ENCODE assay signal across 24 cellular contexts in genomic region chr3:161254861-161255260, GRCh38.
"Had no signal": no experiment of that assay in that cellular context is flagged by ENCODE, and none has a peak within 500 bp of the region (broad histone marks: within the 10 kb centered on the region; RNA-seq: fewer than 3 reads in every experiment).

No MANE protein-coding gene starts in this region.

- H3K27ac ChIP-seq: coronary artery, esophagus squamous epithelium, gastrocnemius medialis, left ventricle myocardium inferior, sigmoid colon, thoracic aorta, VCaP had no signal

- H3K27me3 ChIP-seq: esophagus squamous epithelium, gastrocnemius medialis, sigmoid colon had no signal

- H3K4me1 ChIP-seq: gastrocnemius medialis, sigmoid colon had no signal

- H3K4me1 Mint-ChIP-seq: endodermal cell; stimulated activated memory B cell treated with anti-CD40 and anti-IgM and Interleukin-4, amounts not matched to agents 10 μg/mL and 1 μg/mL and 100 μg/mL, for 72 hours had no signal

- H3K4me3 ChIP-seq: coronary artery, esophagus squamous epithelium, gastrocnemius medialis, left ventricle myocardium inferior, sigmoid colon, smooth muscle cell, thoracic aorta had no signal

- H3K9me3 ChIP-seq: esophagus squamous epithelium, gastrocnemius medialis, sigmoid colon, thoracic aorta had no signal

- H3K27me3 Mint-ChIP-seq: activated naive CD8-positive, alpha-beta T cell treated with anti-CD3 and anti-CD28 coated beads for 36 hours; activated T-cell treated with anti-CD3 and anti-CD28 coated beads, Interleukin-2, amount 50 U/mL, for 24 hours; activated T-helper 17 cell treated with anti-CD3 and anti-CD28 coated beads, Interleukin-2, amount 50 U/mL, for 72 hours; stimulated activated memory B cell treated with anti-CD40 and anti-IgM and Interleukin-4, amounts not matched to agents 10 μg/mL and 1 μg/mL and 100 μg/mL, for 72 hours; T-cell; type B pancreatic cell had no signal

- ATAC-seq: activated T-helper 17 cell treated with anti-CD3 and anti-CD28 coated beads, Interleukin-2, amount 50 U/mL, for 72 hours; gastrocnemius medialis; stimulated activated memory B cell treated with anti-CD40 and anti-IgM and Interleukin-4, amounts not matched to agents 10 μg/mL and 1 μg/mL and 100 μg/mL, for 72 hours; T-cell had no signal

- H3K9me3 Mint-ChIP-seq: activated naive CD8-positive, alpha-beta T cell treated with anti-CD3 and anti-CD28 coated beads for 36 hours; activated T-helper 17 cell treated with anti-CD3 and anti-CD28 coated beads, Interleukin-2, amount 50 U/mL, for 72 hours; T-helper 2 cell treated with Interferon-gamma antibody and Interleukin-4, amounts not matched to agents 5 μg/mL and 100 μg/mL, for 36 hours had no signal

- H3K4me2 ChIP-seq: smooth muscle cell had no signal

- DNase-seq: activated CD4-positive, alpha-beta T cell treated with anti-CD3 and anti-CD28 coated beads, Interleukin-2, amount 50 U/mL, for 4 hours; activated CD8-positive, alpha-beta memory T cell treated with anti-CD3 and anti-CD28 coated beads for 24 hours; activated CD8-positive, alpha-beta memory T cell treated with anti-CD3 and anti-CD28 coated beads, Interleukin-2, amount 50 U/mL, for 4 hours; activated naive CD4-positive, alpha-beta T cell treated with Interleukin-2 at 50 U/mL for 16 hours; activated naive CD8-positive, alpha-beta T cell treated with anti-CD3 and anti-CD28 coated beads for 36 hours; activated T-cell treated with anti-CD3 and anti-CD28 coated beads, Interleukin-2, amount 50 U/mL, for 24 hours; cerebellar nuclear complex; endodermal cell; esophagus squamous epithelium; gastrocnemius medialis; hippocampal formation; left ventricle myocardium inferior; occipital lobe; sigmoid colon; stimulated activated CD4-positive, alpha-beta T cell treated with anti-CD3 and anti-CD28 coated beads, Interleukin-15, amount 100 ng/mL, for 24 hours; T-cell had no signal

- H3K4me3 Mint-ChIP-seq: activated naive CD8-positive, alpha-beta T cell treated with anti-CD3 and anti-CD28 coated beads for 36 hours; activated T-cell treated with anti-CD3 and anti-CD28 coated beads, Interleukin-2, amount 50 U/mL, for 24 hours; activated T-helper 17 cell treated with anti-CD3 and anti-CD28 coated beads, Interleukin-2, amount 50 U/mL, for 72 hours; endodermal cell; stimulated activated memory B cell treated with anti-CD40 and anti-IgM and Interleukin-4, amounts not matched to agents 10 μg/mL and 1 μg/mL and 100 μg/mL, for 72 hours; T-cell; T-helper 2 cell treated with Interferon-gamma antibody and Interleukin-4, amounts not matched to agents 5 μg/mL and 100 μg/mL, for 36 hours; type B pancreatic cell had no signal

- H3K27ac Mint-ChIP-seq: activated naive CD8-positive, alpha-beta T cell treated with anti-CD3 and anti-CD28 coated beads for 36 hours; activated T-helper 17 cell treated with anti-CD3 and anti-CD28 coated beads, Interleukin-2, amount 50 U/mL, for 72 hours; endodermal cell; stimulated activated memory B cell treated with anti-CD40 and anti-IgM and Interleukin-4, amounts not matched to agents 10 μg/mL and 1 μg/mL and 100 μg/mL, for 72 hours; T-cell; T-helper 2 cell treated with Interferon-gamma antibody and Interleukin-4, amounts not matched to agents 5 μg/mL and 100 μg/mL, for 36 hours; type B pancreatic cell had no signal
